ENCODE assay signal across 8 cellular contexts in the genomic region with DNA sequence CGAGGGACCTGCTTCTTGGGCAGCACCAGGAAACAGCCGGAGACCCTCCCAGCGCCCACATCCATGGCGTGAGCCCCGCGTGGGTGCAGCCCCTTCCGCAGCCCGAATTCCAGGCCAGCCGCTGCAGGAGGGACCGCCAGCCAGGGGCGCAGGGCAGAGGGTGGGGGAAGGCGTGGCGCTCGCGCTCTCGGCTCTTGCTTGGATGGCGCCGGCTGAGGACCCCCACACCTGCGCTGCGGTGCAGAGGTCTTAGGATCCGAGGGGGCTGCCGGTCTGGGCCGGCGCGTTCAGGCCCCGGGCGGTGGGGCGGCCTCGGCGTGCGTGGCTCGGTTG. TPM values are rescaled to one million over a fixed set of nuclear protein-coding genes. Genes with fewer than 3 reads are reported as not detected.
DNase-seq lines count a peak whose midpoint lies in the region; ATAC-seq and TF ChIP-seq lines count a peak whose summit lies in the region.

No MANE protein-coding gene starts in this region.

- no peak overlapping the region for H3K27ac Mint-ChIP-seq in nephron

- WGBS in ectodermal cell, 2 experiments, result 13 to 15% methylated on average over 32 of the region's 32 CpGs

- H3K4me3 Mint-ChIP-seq in nephron, result peak overlapping the region in 2 of 3 experiments; percentile 75 to 77

- H3K4me1 ChIP-seq in ectodermal cell (ENCODE audit: control insufficient read depth, insufficient read depth, low read length), result peaks cover 27% of the 10 kb centered on the region

- H3K27ac ChIP-seq in AG04450 (ENCODE audit: low read depth, low read length) (no peak overlapping the region), ectodermal cell (ENCODE audit: insufficient read depth, low read depth, low read length, poor library complexity, severe bottlenecking) (no peak overlapping the region)

- peaks cover 36% of the 10 kb centered on the region for H3K4me1 Mint-ChIP-seq in nephron

- no peaks in the 10 kb centered on the region for H3K36me3 Mint-ChIP-seq in nephron (ENCODE audit: low read depth)

- DNase-seq in AG04450 (ENCODE audit: low read depth, low spot score), result no peak
- no peak for DNase-seq in Ammon's horn (ENCODE audit: low spot score)
- no peak for DNase-seq in NCI-H1417 (lab: John Stamatoyannopoulos, UW)

- H3K4me3 ChIP-seq in AG04450 (ENCODE audit: low read depth, low read length) (peak overlapping the region; percentile 43; the same call in 1 of the 2 replicates), ectodermal cell (ENCODE audit: insufficient read depth, low read depth, low read length) (peak overlapping the region; percentile 43)

- POLR2A ChIA-PET in AG04450 (lab: Yijun Ruan, JAX), result interaction anchor here (2.2 kb wide), 1 partner anchor 86 kb away, joined by 11 read pairs; no protein-coding TSS in a partner anchor

- CTCF ChIA-PET in AG04450 (lab: Charles Lee), result interaction anchor here (1.0 to 2.1 kb wide), 9 partner anchors 15 to 231 kb away, joined by 3 to 21 read pairs (median 6); no protein-coding TSS in a partner anchor

- no peaks in the 10 kb centered on the region for H3K9me3 Mint-ChIP-seq in nephron

- no peaks in the 10 kb centered on the region for H3K36me3 ChIP-seq in ectodermal cell (ENCODE audit: control insufficient read depth, insufficient read depth, low read length)

- H3K27me3 ChIP-seq in AG04450 (ENCODE audit: control insufficient read depth, insufficient read depth, low read length) (peaks cover 6% of the 10 kb centered on the region), ectodermal cell (ENCODE audit: control insufficient read depth, insufficient read depth, low read length, poor library complexity, severe bottlenecking) (peaks cover 79% of the 10 kb centered on the region)

- ATAC-seq in HG03571 (IDR thresholded peaks at IDR 0.05; ENCODE audit: unreplicated experiment), result peak; percentile 16
- no peak for ATAC-seq in GM21529 (IDR thresholded peaks at IDR 0.05; ENCODE audit: unreplicated experiment)
- ATAC-seq in HG03439 (IDR thresholded peaks at IDR 0.05; ENCODE audit: unreplicated experiment), result no peak

- H3K9me3 ChIP-seq in AG04450 (ENCODE audit: control insufficient read depth, insufficient read depth, low read length), result peaks cover 7% of the 10 kb centered on the region; the same call in 1 of the 2 replicates
- H3K9me3 ChIP-seq in ectodermal cell (ENCODE audit: control insufficient read depth, low read length), result no peaks in the 10 kb centered on the region

- peaks cover 5% of the 10 kb centered on the region for H3K27me3 Mint-ChIP-seq in nephron (ENCODE audit: low read depth)

- TF ChIP-seq CTCF in AG04450 (IDR thresholded peaks at IDR 0.05; ENCODE audit: low read depth, low read length) (no peak), nephron (IDR thresholded peaks at IDR 0.05; ENCODE audit: unreplicated experiment in 3 of 3) (no peak)

RNA-seq across cellular contexts. Expression of a gene that starts 28.8 kb away (rescaled TPM):
- 2,721 and 3,607 TPM in 2 replicates for polyA plus RNA-seq in AG04450 (2011; rRNA removed)
- polyA minus RNA-seq in AG04450 (2011; rRNA and poly(A)+ RNA removed), result 3,368 and 4,319 TPM in 2 replicates
- polyA plus RNA-seq in ectodermal cell (2013, experiment 1 of 4), result 2,395 TPM
- 2,615 TPM for polyA plus RNA-seq in ectodermal cell (2013, experiment 2 of 4)
- 2,034 TPM for polyA plus RNA-seq in ectodermal cell (2013, experiment 3 of 4)
- polyA plus RNA-seq in ectodermal cell (2013, experiment 4 of 4), result 2,356 TPM

RNA-seq across cellular contexts. Expression of a gene that starts 44.3 kb away (rescaled TPM):
- polyA plus RNA-seq in AG04450 (2011; rRNA removed), result 0.26 and 0.41 TPM in 2 replicates
- polyA minus RNA-seq in AG04450 (2011; rRNA and poly(A)+ RNA removed), result 1.0 TPM in 1 of 2 replicates, not detected in the other
- not detected for polyA plus RNA-seq in ectodermal cell (2013, experiment 1 of 4)
- polyA plus RNA-seq in ectodermal cell (2013, experiment 2 of 4), result 0.48 TPM
- not detected for polyA plus RNA-seq in ectodermal cell (2013, experiment 3 of 4)
- polyA plus RNA-seq in ectodermal cell (2013, experiment 4 of 4), result 0.20 TPM
